12 cellular contexts compared by ENCODE assay signal in the genomic region with DNA sequence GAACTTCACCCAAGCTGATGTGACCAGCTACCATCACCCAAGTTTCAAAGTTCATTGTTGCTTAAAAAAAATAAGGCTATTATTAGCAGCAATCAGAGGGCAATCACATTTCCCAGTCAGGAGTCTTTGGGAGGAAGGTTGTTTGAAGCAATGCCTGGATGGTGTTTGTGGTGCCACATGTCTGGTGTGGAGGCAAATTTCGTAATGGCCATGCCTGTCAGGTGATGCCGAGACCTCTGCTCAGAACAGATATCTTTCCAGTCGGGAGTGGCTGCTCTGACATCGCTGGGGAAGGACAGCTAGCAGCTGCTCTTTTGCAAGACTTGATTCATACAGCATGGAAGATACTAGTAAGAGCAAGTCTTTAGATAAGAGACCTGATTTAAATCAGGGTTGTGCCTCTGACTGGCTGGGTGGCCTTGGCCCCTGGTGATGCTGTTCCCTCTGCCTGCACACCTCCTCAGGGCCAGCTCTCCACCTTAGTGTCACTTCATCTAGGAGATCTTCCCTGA.
DNase-seq lines count a peak whose midpoint lies in the region; ATAC-seq and TF ChIP-seq lines count a peak whose summit lies in the region.
"Had no signal": no experiment of that assay in that cellular context is flagged by ENCODE, and none has a peak within 500 bp of the region (broad histone marks: within the 10 kb centered on the region; RNA-seq: fewer than 3 reads in every experiment).

No MANE protein-coding gene starts in this region.

- POLR2A ChIA-PET in CD4-positive, alpha-beta memory T cell (lab: Charles Lee; ENCODE audit: partially characterized antibody): no interaction called here

- H3K9me3 ChIP-seq in Peyer's patch (no peaks in the 10 kb centered on the region), lower lobe of right lung (no peaks in the 10 kb centered on the region), upper lobe of right lung (no peaks in the 10 kb centered on the region), spleen (no peaks in the 10 kb centered on the region)
- no peaks in the 10 kb centered on the region for H3K9me3 ChIP-seq in CD4-positive, alpha-beta memory T cell (ENCODE audit: control insufficient read depth in 1 of 2, low read length in 2 of 2)

- DNase-seq in Peyer's patch: peak in 2 of 3 donors; percentile 79 to 86
- peak; percentile 47 for DNase-seq in fibroblast of pulmonary artery (ENCODE audit: low read depth)
- peak; percentile 48 for DNase-seq in lower lobe of right lung
- no peak for DNase-seq in upper lobe of right lung
- DNase-seq in CD4-positive, alpha-beta memory T cell: no peak
- DNase-seq in spleen: no peak
- DNase-seq: activated CD4-positive, alpha-beta T cell treated with anti-CD3 and anti-CD28 coated beads for 36 hours; Calu3; endodermal cell; NCI-H1930; T-cell had no signal

- H3K27ac ChIP-seq in Peyer's patch (peak overlapping the region in 2 of 4 donors; percentile 61 to 89), lower lobe of right lung (no peak overlapping the region), upper lobe of right lung (no peak overlapping the region), spleen (no peak overlapping the region)
- no peak overlapping the region for H3K27ac ChIP-seq in CD4-positive, alpha-beta memory T cell (ENCODE audit: low read depth, low read length)

- H3K36me3 ChIP-seq in Peyer's patch (no peaks in the 10 kb centered on the region), lower lobe of right lung (no peaks in the 10 kb centered on the region), upper lobe of right lung (no peaks in the 10 kb centered on the region), spleen (no peaks in the 10 kb centered on the region)
- no peaks in the 10 kb centered on the region for H3K36me3 ChIP-seq in CD4-positive, alpha-beta memory T cell (ENCODE audit: insufficient read depth, low read length)

- ATAC-seq in lower lobe of right lung (peak in 1 of 2 donors; percentile 31), upper lobe of right lung (peak; percentile 26), HG02884 (IDR thresholded peaks at IDR 0.05; ENCODE audit: unreplicated experiment) (no peak)
- ATAC-seq: activated CD4-positive, alpha-beta T cell treated with anti-CD3 and anti-CD28 coated beads for 36 hours; T-cell had no signal

- TF ChIP-seq CTCF in Peyer's patch (IDR thresholded peaks at IDR 0.05): no peak
- TF ChIP-seq CTCF in fibroblast of pulmonary artery (IDR thresholded peaks at IDR 0.05; ENCODE audit: low read length, missing control alignments): no peak
- TF ChIP-seq CTCF in lower lobe of right lung (IDR thresholded peaks at IDR 0.05): no peak
- no peak for TF ChIP-seq CTCF in upper lobe of right lung (IDR thresholded peaks at IDR 0.05)
- no peak for TF ChIP-seq CTCF in spleen (IDR thresholded peaks at IDR 0.05 in 8 of 11, conservative IDR thresholded peaks at IDR 0.05 in 3 of 11)

- peaks cover 19 to 35% (median 24%) of the 10 kb centered on the region in 4 donors for H3K4me1 Mint-ChIP-seq in CD4-positive, alpha-beta memory T cell
- H3K4me1 Mint-ChIP-seq: endodermal cell had no signal

- intact Hi-C loops in lower lobe of right lung (cut with DNase I) (no loop called here), upper lobe of right lung (cut with DNase I) (no loop called here), spleen (cut with DNase I; ENCODE audit: low total_unique reads) (no loop called here)
- intact Hi-C loops in CD4-positive, alpha-beta memory T cell (cut with micrococcal nuclease): no loop called here

- H3K4me3 ChIP-seq in Peyer's patch (no peak overlapping the region), fibroblast of pulmonary artery (replicated peaks; ENCODE audit: low read depth, low read length) (no peak overlapping the region), lower lobe of right lung (no peak overlapping the region), upper lobe of right lung (no peak overlapping the region), spleen (no peak overlapping the region)
- no peak overlapping the region for H3K4me3 ChIP-seq in CD4-positive, alpha-beta memory T cell (ENCODE audit: low read length in 2 of 2)

- CTCF ChIA-PET in CD4-positive, alpha-beta memory T cell (lab: Charles Lee; ENCODE audit: partially characterized antibody): interaction anchor here (0.7 kb wide), 1 partner anchor 35 kb away, joined by 3 read pairs; no protein-coding TSS in a partner anchor

- no peaks in the 10 kb centered on the region for H3K27me3 Mint-ChIP-seq in CD4-positive, alpha-beta memory T cell
- H3K27me3 Mint-ChIP-seq: T-cell had no signal

- H3K4me1 ChIP-seq in Peyer's patch (peaks cover 6 to 23% (median 14%) of the 10 kb centered on the region in 4 donors), lower lobe of right lung (peaks cover 28% of the 10 kb centered on the region), upper lobe of right lung (peaks cover 23% of the 10 kb centered on the region), spleen (peaks cover 12 to 25% (median 22%) of the 10 kb centered on the region in 6 donors)
- H3K4me1 ChIP-seq in CD4-positive, alpha-beta memory T cell (ENCODE audit: insufficient read depth, low read length): peaks cover 25% of the 10 kb centered on the region

- TF ChIP-seq POLR2A in Peyer's patch (IDR thresholded peaks at IDR 0.05) (peak; percentile 32 to 63), spleen (IDR thresholded peaks at IDR 0.05) (no peak)

- H3K27ac Mint-ChIP-seq in CD4-positive, alpha-beta memory T cell: no peak overlapping the region
- H3K27ac Mint-ChIP-seq: activated CD4-positive, alpha-beta T cell treated with anti-CD3 and anti-CD28 coated beads for 36 hours; endodermal cell; T-cell had no signal

- no peaks in the 10 kb centered on the region for H3K9me3 Mint-ChIP-seq in CD4-positive, alpha-beta memory T cell
- H3K9me3 Mint-ChIP-seq: endodermal cell, T-cell had no signal

- no peaks in the 10 kb centered on the region for H3K27me3 ChIP-seq in Peyer's patch
- no peaks in the 10 kb centered on the region for H3K27me3 ChIP-seq in lower lobe of right lung (ENCODE audit: low read depth)
- H3K27me3 ChIP-seq in upper lobe of right lung: no peaks in the 10 kb centered on the region
- H3K27me3 ChIP-seq in CD4-positive, alpha-beta memory T cell (ENCODE audit: insufficient read depth, low read length): no peaks in the 10 kb centered on the region
- H3K27me3 ChIP-seq in spleen (replicated peaks in 1 of 7): no peaks in the 10 kb centered on the region

- 72 to 87% (median 85%) methylated on average over 2 to 4 of the region's 4 CpGs for WGBS in spleen, 5 donors

- no peaks in the 10 kb centered on the region for H3K36me3 Mint-ChIP-seq in CD4-positive, alpha-beta memory T cell
- H3K36me3 Mint-ChIP-seq: T-cell had no signal

- no peak overlapping the region for H3K4me3 Mint-ChIP-seq in CD4-positive, alpha-beta memory T cell
- H3K4me3 Mint-ChIP-seq: activated CD4-positive, alpha-beta T cell treated with anti-CD3 and anti-CD28 coated beads for 36 hours; endodermal cell; T-cell had no signal

Comparison
In these comparisons a context has a peak if more than half of its experiments do, and no peak if none do; other contexts are left out.
1. DNase-seq: peak in Peyer's patch (2 of 3), fibroblast of pulmonary artery (single experiment) and lower lobe of right lung (single experiment); none in upper lobe of right lung (single experiment), CD4-positive, alpha-beta memory T cell (0 of 5) and spleen (single experiment).
2. POLR2A ChIP-seq: peak in Peyer's patch (2 of 2); none in spleen (0 of 3).